ENCODE assay signal across 23 cellular contexts in genomic region chr5:149144637-149145036, GRCh38. TPM values are rescaled to one million over a fixed set of nuclear protein-coding genes. Genes with fewer than 3 reads are reported as not detected.
DNase-seq lines count a peak whose midpoint lies in the region; ATAC-seq, FAIRE-seq and TF ChIP-seq lines count a peak whose summit lies in the region.
"Had no signal": no experiment of that assay in that cellular context is flagged by ENCODE, and none has a peak within 500 bp of the region (broad histone marks: within the 10 kb centered on the region; RNA-seq: fewer than 3 reads in every experiment).

No MANE protein-coding gene starts in this region.

- TF ChIP-seq RAD21 in liver (IDR thresholded peaks at IDR 0.05), result peak; percentile 31 to 33

- POLR2A ChIA-PET in MCF 10A (lab: Yijun Ruan, JAX), result interaction anchor here (0.6 to 7.4 kb wide), 8 partner anchors 9 to 406 kb away, joined by 3 to 114 read pairs (median 4); partner anchors contain the start of gene CSNK1A1
- POLR2A ChIA-PET in activated CD4-positive, alpha-beta T cell treated with anti-CD3 and anti-CD28 coated beads for 36 hours (lab: Charles Lee), result no interaction called here
- POLR2A ChIA-PET in RWPE1 (lab: Yijun Ruan, JAX; ENCODE audit: low non-redundant PET), result interaction anchor here (0.7 kb wide), 1 partner anchor 56 kb away, joined by 3 read pairs; no protein-coding TSS in a partner anchor

- CTCF ChIA-PET in MCF 10A (lab: Yijun Ruan, JAX), result interaction anchor here (0.5 to 18.5 kb wide), 12 partner anchors 9 to 420 kb away, joined by 3 to 426 read pairs (median 22); no protein-coding TSS in a partner anchor
- CTCF ChIA-PET in activated CD4-positive, alpha-beta T cell treated with anti-CD3 and anti-CD28 coated beads for 36 hours (lab: Charles Lee), result interaction anchor here (0.5 to 6.9 kb wide), 4 partner anchors 14 to 125 kb away, joined by 3 to 53 read pairs (median 4); no protein-coding TSS in a partner anchor
- CTCF ChIA-PET in RWPE1 (lab: Yijun Ruan, JAX), result interaction anchor here (5.1 kb wide), 1 partner anchor 84 kb away, joined by 55 read pairs; no protein-coding TSS in a partner anchor

- FAIRE-seq in astrocyte (lab: Jason Lieb, UNC), result no peak
- FAIRE-seq: A204.1, H54 had no signal

- H3K36me3 Mint-ChIP-seq in MCF 10A (ENCODE audit: insufficient read depth, unreplicated experiment) (no peaks in the 10 kb centered on the region), astrocyte (ENCODE audit: low read depth, unreplicated experiment) (no peaks in the 10 kb centered on the region)
- no peaks in the 10 kb centered on the region for H3K36me3 Mint-ChIP-seq in activated CD4-positive, alpha-beta T cell treated with anti-CD3 and anti-CD28 coated beads for 36 hours (ENCODE audit: low read depth)
- H3K36me3 Mint-ChIP-seq: CD14-positive monocyte had no signal

- H3K9ac ChIP-seq in astrocyte (ENCODE audit: low read length) (no peak overlapping the region), liver (ENCODE audit: low read depth in 1 of 2, low read length in 2 of 2) (peak overlapping the region in 1 of 2 donors; percentile 96)

- no peaks in the 10 kb centered on the region for H3K9me3 ChIP-seq in breast epithelium
- H3K9me3 ChIP-seq in astrocyte (ENCODE audit: insufficient read depth, low read depth, low read length), result no peaks in the 10 kb centered on the region
- H3K9me3 ChIP-seq in liver (ENCODE audit: control insufficient read depth in 4 of 4, low read length in 3 of 4), result no peaks in the 10 kb centered on the region
- H3K9me3 ChIP-seq in upper lobe of left lung, result no peaks in the 10 kb centered on the region
- H3K9me3 ChIP-seq: ovary, tibial artery had no signal

- DNase-seq in MCF 10A (ENCODE audit: unreplicated experiment) (no peak), breast epithelium (ENCODE audit: low spot score in 2 of 2) (no peak), astrocyte (ENCODE audit: low read depth) (no peak), upper lobe of left lung (no peak), RWPE1 (ENCODE audit: low spot score) (no peak)
- DNase-seq in activated CD4-positive, alpha-beta T cell treated with anti-CD3 and anti-CD28 coated beads for 36 hours, result no peak
- DNase-seq: activated CD8-positive, alpha-beta T cell treated with anti-CD3 and anti-CD28 coated beads for 36 hours; DMS153; KG1; left colon; NCI-H1092; NCI-H526 treated with DMSO at 0.1 percent for 48 hours; ovary; Peyer's patch; spleen; T-helper 1 cell; tibial artery had no signal

- H3K4me1 ChIP-seq in breast epithelium (no peaks in the 10 kb centered on the region), astrocyte (ENCODE audit: insufficient read depth, low read length) (peaks cover 24% of the 10 kb centered on the region), liver (ENCODE audit: control insufficient read depth in 4 of 4, insufficient read depth in 4 of 4, low read length in 3 of 4) (peaks cover 0 to 30% (median 10%) of the 10 kb centered on the region in 4 donors), upper lobe of left lung (peaks cover 13 to 32% (median 29%) of the 10 kb centered on the region in 4 donors)

- H3K4me1 Mint-ChIP-seq in MCF 10A (ENCODE audit: insufficient read depth, unreplicated experiment) (peaks cover 38% of the 10 kb centered on the region), astrocyte (ENCODE audit: low read depth, unreplicated experiment) (peaks cover 13% of the 10 kb centered on the region)
- H3K4me1 Mint-ChIP-seq in activated CD4-positive, alpha-beta T cell treated with anti-CD3 and anti-CD28 coated beads for 36 hours, result no peaks in the 10 kb centered on the region

- peak overlapping the region; percentile 71 for H3K4me2 ChIP-seq in astrocyte (ENCODE audit: low read length)

- no peak overlapping the region for H2AFZ ChIP-seq in astrocyte (ENCODE audit: low read depth, low read length)

- TF ChIP-seq POLR2A in breast epithelium (IDR thresholded peaks at IDR 0.05), result no peak
- no peak for TF ChIP-seq POLR2A in upper lobe of left lung (IDR thresholded peaks at IDR 0.05)

- no peak overlapping the region for H3K27ac ChIP-seq in breast epithelium
- no peak overlapping the region for H3K27ac ChIP-seq in astrocyte (ENCODE audit: low read depth, low read length)
- peak overlapping the region; percentile 89 to 94 for H3K27ac ChIP-seq in liver (ENCODE audit: low read depth in 1 of 2, low read length in 2 of 2)
- H3K27ac ChIP-seq in upper lobe of left lung, result peak overlapping the region in 3 of 4 donors; percentile 10 to 20 (median 15)
- H3K27ac ChIP-seq in RWPE1, result no peak overlapping the region
- H3K27ac ChIP-seq: cardiac muscle cell, ovary had no signal

- no TSS peak for BruUV-seq in MCF 10A (replicated peaks; lab: Mats Ljungman, UMichigan)

- H3K9me3 Mint-ChIP-seq in MCF 10A (ENCODE audit: unreplicated experiment) (no peaks in the 10 kb centered on the region), astrocyte (ENCODE audit: unreplicated experiment) (no peaks in the 10 kb centered on the region)
- no peaks in the 10 kb centered on the region for H3K9me3 Mint-ChIP-seq in activated CD4-positive, alpha-beta T cell treated with anti-CD3 and anti-CD28 coated beads for 36 hours (ENCODE audit: low read depth)
- H3K9me3 Mint-ChIP-seq: activated CD8-positive, alpha-beta T cell treated with anti-CD3 and anti-CD28 coated beads for 36 hours had no signal

- intact Hi-C loops in MCF 10A (cut with micrococcal nuclease) (no loop called here), breast epithelium (cut with DNase I; ENCODE audit: low total_unique reads) (no loop called here)
- intact Hi-C loops in activated CD4-positive, alpha-beta T cell treated with anti-CD3 and anti-CD28 coated beads for 36 hours (cut with DNase I, micrococcal nuclease), result loop anchor here in 1 of 2 experiments (5.0 to 10.0 kb wide), 2 partner anchors 228 to 420 kb away; no protein-coding TSS in a partner anchor

- 14% methylated on average over 1 of the region's 1 CpG for WGBS in liver
- 38 to 43% methylated on average over 1 of the region's 1 CpG for WGBS in upper lobe of left lung, 2 donors

- no peaks in the 10 kb centered on the region for H3K36me3 ChIP-seq in breast epithelium
- no peaks in the 10 kb centered on the region for H3K36me3 ChIP-seq in astrocyte (ENCODE audit: insufficient read depth, low read length)
- H3K36me3 ChIP-seq in liver (ENCODE audit: control insufficient read depth in 4 of 4, insufficient read depth in 3 of 4, low read depth in 1 of 4, low read length in 3 of 4), result no peaks in the 10 kb centered on the region
- no peaks in the 10 kb centered on the region for H3K36me3 ChIP-seq in upper lobe of left lung
- H3K36me3 ChIP-seq: cardiac muscle cell, ovary, Peyer's patch, spleen, tibial artery had no signal

- H3K27me3 Mint-ChIP-seq in MCF 10A (ENCODE audit: insufficient read depth, unreplicated experiment) (no peaks in the 10 kb centered on the region), astrocyte (ENCODE audit: low read depth, unreplicated experiment) (no peaks in the 10 kb centered on the region)
- peaks cover 2% of the 10 kb centered on the region for H3K27me3 Mint-ChIP-seq in activated CD4-positive, alpha-beta T cell treated with anti-CD3 and anti-CD28 coated beads for 36 hours

- TF ChIP-seq EP300 in upper lobe of left lung (IDR thresholded peaks at IDR 0.05), result no peak

- H3K79me2 ChIP-seq in astrocyte (ENCODE audit: insufficient read depth, low read length), result peaks cover 37% of the 10 kb centered on the region

- H3K27me3 ChIP-seq in breast epithelium (no peaks in the 10 kb centered on the region), astrocyte (ENCODE audit: insufficient read depth, low read length) (no peaks in the 10 kb centered on the region), liver (ENCODE audit: control insufficient read depth in 4 of 4, insufficient read depth in 4 of 4, low read length in 3 of 4) (no peaks in the 10 kb centered on the region), upper lobe of left lung (no peaks in the 10 kb centered on the region)
- H3K27me3 ChIP-seq: ovary, Peyer's patch, tibial artery had no signal

- H3K27ac Mint-ChIP-seq in MCF 10A (ENCODE audit: low read depth, unreplicated experiment), result peak overlapping the region; percentile 78
- no peak overlapping the region for H3K27ac Mint-ChIP-seq in astrocyte (ENCODE audit: unreplicated experiment)
- H3K27ac Mint-ChIP-seq in activated CD4-positive, alpha-beta T cell treated with anti-CD3 and anti-CD28 coated beads for 36 hours, result no peak overlapping the region
- H3K27ac Mint-ChIP-seq: activated CD8-positive, alpha-beta T cell treated with anti-CD3 and anti-CD28 coated beads for 36 hours; CD14-positive monocyte had no signal

- peak overlapping the region; percentile 82 for H3K4me3 Mint-ChIP-seq in MCF 10A (ENCODE audit: unreplicated experiment)
- no peak overlapping the region for H3K4me3 Mint-ChIP-seq in astrocyte (ENCODE audit: unreplicated experiment)
- H3K4me3 Mint-ChIP-seq in activated CD4-positive, alpha-beta T cell treated with anti-CD3 and anti-CD28 coated beads for 36 hours, result no peak overlapping the region
- H3K4me3 Mint-ChIP-seq: activated CD8-positive, alpha-beta T cell treated with anti-CD3 and anti-CD28 coated beads for 36 hours had no signal

- no peaks in the 10 kb centered on the region for H4K20me1 ChIP-seq in astrocyte (ENCODE audit: insufficient read depth, low read length)

- H3K4me3 ChIP-seq in breast epithelium (no peak overlapping the region), astrocyte (ENCODE audit: insufficient read depth, low read depth, low read length) (peak overlapping the region; percentile 13), liver (ENCODE audit: low read depth in 1 of 3, low read length in 3 of 3) (peak overlapping the region; percentile 57 to 78 (median 76)), upper lobe of left lung (peak overlapping the region in 1 of 4 donors; percentile 2)
- H3K4me3 ChIP-seq: cardiac muscle cell, ovary, Peyer's patch, spleen had no signal

- ATAC-seq in upper lobe of left lung (ENCODE audit: low FRiP score in 2 of 2), result no peak
- no peak for ATAC-seq in activated CD4-positive, alpha-beta T cell treated with anti-CD3 and anti-CD28 coated beads for 36 hours
- no peak for ATAC-seq in GM19023 (IDR thresholded peaks at IDR 0.05; ENCODE audit: unreplicated experiment)
- ATAC-seq: activated CD8-positive, alpha-beta T cell treated with anti-CD3 and anti-CD28 coated beads for 36 hours; left colon had no signal

- no peak for TF ChIP-seq CTCF in MCF 10A (IDR thresholded peaks at IDR 0.05; ENCODE audit: unreplicated experiment)
- no peak for TF ChIP-seq CTCF in breast epithelium (IDR thresholded peaks at IDR 0.05)
- no peak for TF ChIP-seq CTCF in astrocyte (IDR thresholded peaks at IDR 0.05; ENCODE audit: insufficient read depth, low read depth, low read length)
- no peak for TF ChIP-seq CTCF in liver (IDR thresholded peaks at IDR 0.05; ENCODE audit: low read depth, low read length, missing input control)
- TF ChIP-seq CTCF in upper lobe of left lung (IDR thresholded peaks at IDR 0.05), result no peak
- no peak for TF ChIP-seq CTCF in RWPE1 (conservative IDR thresholded peaks at IDR 0.05; ENCODE audit: low read depth)

TF ChIP-seq in liver, 16 proteins besides CTCF, POLR2A, EP300 and RAD21 (continues in another document):
- no peak for TF ChIP-seq NR2F2 (IDR thresholded peaks at IDR 0.05)

RNA-seq across cellular contexts. Expression of gene ABLIM3, which starts 3.3 kb away (rescaled TPM):
- total RNA-seq in MCF 10A (2022), result 168 and 206 TPM in 2 replicates
- total RNA-seq in breast epithelium, result 10 to 100 TPM; 26.3 to 61.9 (median 57.4) TPM
- 3.9 and 6.4 TPM in 2 replicates for total RNA-seq in astrocyte
- 100 to 1,000 TPM in 1 of 2 donors, 1 to 10 TPM in 1; 6.8 to 131 TPM for total RNA-seq in liver
- 10 to 100 TPM; 23.2 to 63.0 TPM for polyA plus RNA-seq in liver
- 10 to 100 TPM in 5 of 6 donors, 1 to 10 TPM in 1; 7.2 to 38.0 (median 21.0) TPM for total RNA-seq in upper lobe of left lung
- under 1 TPM in 1 of 2 experiments, not detected in 1; 0.07 TPM for total RNA-seq in activated CD4-positive, alpha-beta T cell treated with anti-CD3 and anti-CD28 coated beads for 36 hours
- total RNA-seq: activated CD8-positive, alpha-beta T cell treated with anti-CD3 and anti-CD28 coated beads for 36 hours had no signal

Comparison
In these comparisons a context has a peak if more than half of its experiments do, and no peak if none do; other contexts are left out.
1. H3K27ac ChIP-seq: peak in liver (2 of 2) and upper lobe of left lung (3 of 4); none in breast epithelium (0 of 2), astrocyte (single experiment) and RWPE1 (single experiment).
2. H3K4me3 ChIP-seq: peak in astrocyte (single experiment) and liver (3 of 3); none in breast epithelium (0 of 3).